Comparison of ENCODE assay signal across 13 cellular contexts in the genomic region with DNA sequence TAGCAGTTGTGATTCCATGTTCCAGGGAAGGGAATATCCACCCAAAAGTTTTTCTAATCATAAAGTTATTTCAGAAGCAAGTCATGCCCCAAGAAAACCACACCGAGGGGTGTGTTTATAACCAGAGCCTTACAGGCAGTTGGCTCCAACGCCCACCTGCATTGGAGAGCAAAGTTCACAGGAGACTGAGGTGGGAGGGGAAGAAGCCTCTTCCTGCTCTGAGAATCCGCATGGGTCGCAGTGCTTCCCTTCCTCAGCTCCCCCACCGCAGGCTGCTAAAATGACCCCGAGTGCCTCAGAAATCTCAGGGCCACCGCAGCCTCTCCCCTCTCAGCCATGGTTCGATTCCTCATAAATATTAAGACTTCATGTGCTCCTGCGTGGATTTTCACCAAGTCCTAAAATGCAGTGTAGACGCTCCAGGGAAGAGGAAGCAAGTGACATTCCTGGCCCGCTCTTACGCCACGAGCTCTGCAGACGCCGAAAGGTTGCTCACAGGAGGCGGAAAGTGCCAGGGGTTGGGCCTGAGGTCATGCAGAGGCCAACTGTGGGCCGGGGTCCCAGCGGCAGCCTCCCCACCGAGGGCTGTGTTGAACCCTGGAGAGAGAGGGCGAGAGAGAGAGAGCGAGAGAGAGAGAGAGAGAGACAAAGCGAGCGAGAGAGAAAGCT. TPM values are rescaled to one million over a fixed set of nuclear protein-coding genes. Genes with fewer than 3 reads are reported as not detected.
A peak's percentile ranks its signal among the peaks of the same experiment; 100 is the strongest.
DNase-seq lines count a peak whose midpoint lies in the region; ATAC-seq, FAIRE-seq and TF ChIP-seq lines count a peak whose summit lies in the region.
"Had no signal": no experiment of that assay in that cellular context is flagged by ENCODE, and none has a peak within 500 bp of the region (broad histone marks: within the 10 kb centered on the region; RNA-seq: fewer than 3 reads in every experiment).

No MANE protein-coding gene starts in this region.

- H3K27me3 Mint-ChIP-seq in activated CD4-positive, alpha-beta memory T cell treated with anti-CD3 and anti-CD28 coated beads for 36 hours = peaks cover 11% of the 10 kb centered on the region
- peaks cover 18% of the 10 kb centered on the region for H3K27me3 Mint-ChIP-seq in stimulated activated naive CD8-positive, alpha-beta T cell treated with anti-CD3 and anti-CD28 coated beads, Interleukin-15, amount 100 ng/mL, for 72 hours
- H3K27me3 Mint-ChIP-seq: activated T-cell treated with anti-CD3 and anti-CD28 coated beads, Interleukin-2, amount 50 U/mL, for 24 hours had no signal

- H3K4me1 ChIP-seq in HEK293 (ENCODE audit: control insufficient read depth, insufficient read depth, low read length) = peaks cover 6% of the 10 kb centered on the region; the same call in 1 of the 2 replicates

- intact Hi-C loops in activated CD4-positive, alpha-beta memory T cell treated with anti-CD3 and anti-CD28 coated beads for 36 hours (cut with micrococcal nuclease) = loop anchor here (5.0 kb wide), 2 partner anchors 38 to 148 kb away; no protein-coding TSS in a partner anchor
- intact Hi-C loops in left colon (cut with DNase I, micrococcal nuclease) = no loop called here

- DNase-seq in activated CD4-positive, alpha-beta memory T cell treated with anti-CD3 and anti-CD28 coated beads for 36 hours = peak; percentile 52
- DNase-seq in left colon (peak; percentile 74 to 89), GM12892 (ENCODE audit: insufficient read length) (no peak)
- DNase-seq in stimulated activated naive CD8-positive, alpha-beta T cell treated with anti-CD3 and anti-CD28 coated beads, Interleukin-15, amount 100 ng/mL, for 72 hours = peak in 1 of 2 donors; percentile 43
- no peak for DNase-seq in stimulated activated naive CD4-positive, alpha-beta T cell treated with Interleukin-2 at 50 U/mL for 16 hours (lab: John Stamatoyannopoulos, UW)
- no peak for DNase-seq in central memory CD4-positive, alpha-beta T cell
- DNase-seq: activated T-cell treated with anti-CD3 and anti-CD28 coated beads, Interleukin-2, amount 50 U/mL, for 24 hours; cortex of kidney; DMS53; left ventricle myocardium superior; NCI-H2107; T-helper 9 cell had no signal

- no peak for TF ChIP-seq POLR2A in GM12892 (IDR thresholded peaks at IDR 0.05; ENCODE audit: low read depth, low read length)

- no peaks in the 10 kb centered on the region for H3K36me3 Mint-ChIP-seq in activated CD4-positive, alpha-beta memory T cell treated with anti-CD3 and anti-CD28 coated beads for 36 hours

- ATAC-seq in left colon = peak; percentile 85
- ATAC-seq in stimulated activated naive CD8-positive, alpha-beta T cell treated with anti-CD3 and anti-CD28 coated beads, Interleukin-15, amount 100 ng/mL, for 72 hours = no peak

- no peak overlapping the region for H3K27ac Mint-ChIP-seq in activated CD4-positive, alpha-beta memory T cell treated with anti-CD3 and anti-CD28 coated beads for 36 hours
- no peak overlapping the region for H3K27ac Mint-ChIP-seq in stimulated activated naive CD8-positive, alpha-beta T cell treated with anti-CD3 and anti-CD28 coated beads, Interleukin-15, amount 100 ng/mL, for 72 hours

- TF ChIP-seq CTCF in HEK293 (tag by site-specific recombination; IDR thresholded peaks at IDR 0.05) = no peak

- H3K4me3 Mint-ChIP-seq in activated CD4-positive, alpha-beta memory T cell treated with anti-CD3 and anti-CD28 coated beads for 36 hours = no peak overlapping the region
- H3K4me3 Mint-ChIP-seq in stimulated activated naive CD8-positive, alpha-beta T cell treated with anti-CD3 and anti-CD28 coated beads, Interleukin-15, amount 100 ng/mL, for 72 hours = peak overlapping the region; percentile 4 to 25
- H3K4me3 Mint-ChIP-seq: activated T-cell treated with anti-CD3 and anti-CD28 coated beads, Interleukin-2, amount 50 U/mL, for 24 hours had no signal

- H3K9me3 ChIP-seq in HEK293 (ENCODE audit: control insufficient read depth, insufficient read depth, low read depth, low read length) = no peaks in the 10 kb centered on the region

- H3K36me3 ChIP-seq in HEK293 (ENCODE audit: control insufficient read depth in 2 of 2, insufficient read depth in 1 of 2, low read length in 2 of 2) = no peaks in the 10 kb centered on the region

- H3K4me3 ChIP-seq in HEK293 (ENCODE audit: low read depth, low read length) = no peak overlapping the region

- peaks cover 59% of the 10 kb centered on the region for H3K4me1 Mint-ChIP-seq in activated CD4-positive, alpha-beta memory T cell treated with anti-CD3 and anti-CD28 coated beads for 36 hours (ENCODE audit: low read depth)
- H3K4me1 Mint-ChIP-seq in stimulated activated naive CD8-positive, alpha-beta T cell treated with anti-CD3 and anti-CD28 coated beads, Interleukin-15, amount 100 ng/mL, for 72 hours = peaks cover 76% of the 10 kb centered on the region

- no peak overlapping the region for H3K27ac ChIP-seq in HEK293 (ENCODE audit: extremely low read depth, low read depth, low read length)

- no peak for FAIRE-seq in GM12892 (lab: Jason Lieb, UNC)

- CTCF ChIA-PET in HEK293 (lab: Yijun Ruan, JAX) = interaction anchor here (0.6 to 0.9 kb wide), 3 partner anchors 11 to 190 kb away, joined by 3 to 4 read pairs (median 3); no protein-coding TSS in a partner anchor
- CTCF ChIA-PET in activated CD4-positive, alpha-beta memory T cell treated with anti-CD3 and anti-CD28 coated beads for 36 hours (lab: Charles Lee) = interaction anchor here (1.2 to 2.0 kb wide), 2 partner anchors 10 to 212 kb away, joined by 3 to 5 read pairs; no protein-coding TSS in a partner anchor

- POLR2A ChIA-PET in HEK293 (lab: Yijun Ruan, JAX) = no interaction called here
- POLR2A ChIA-PET in activated CD4-positive, alpha-beta memory T cell treated with anti-CD3 and anti-CD28 coated beads for 36 hours (lab: Charles Lee) = interaction anchor here (1.3 kb wide), 1 partner anchor 150 kb away, joined by 4 read pairs; no protein-coding TSS in a partner anchor

- H3K9me3 Mint-ChIP-seq in activated CD4-positive, alpha-beta memory T cell treated with anti-CD3 and anti-CD28 coated beads for 36 hours = peaks cover 9% of the 10 kb centered on the region
- H3K9me3 Mint-ChIP-seq in stimulated activated naive CD8-positive, alpha-beta T cell treated with anti-CD3 and anti-CD28 coated beads, Interleukin-15, amount 100 ng/mL, for 72 hours = no peaks in the 10 kb centered on the region
- H3K9me3 Mint-ChIP-seq: activated T-cell treated with anti-CD3 and anti-CD28 coated beads, Interleukin-2, amount 50 U/mL, for 24 hours had no signal

TF ChIP-seq in HEK293, 187 proteins besides CTCF, POLR2A, EP300 and RAD21:
- TF ChIP-seq ZBTB17 (tag by site-specific recombination; IDR thresholded peaks at IDR 0.05) (no peak), ZFHX2 (tag by site-specific recombination; conservative IDR thresholded peaks at IDR 0.05) (peak; percentile 38; the same call in 1 of the 2 replicates), EGR2 (tag by site-specific recombination; IDR thresholded peaks at IDR 0.05; ENCODE audit: low read depth) (0 out of 2 replicates have a peak, but pooled peaks have one; percentile 32)

RNA-seq across cellular contexts. Expression of gene SPSB1, which starts 13.4 kb away (rescaled TPM):
- 10 to 100 TPM; 11.0 to 12.5 TPM for total RNA-seq in activated CD4-positive, alpha-beta memory T cell treated with anti-CD3 and anti-CD28 coated beads for 36 hours
- 10 to 100 TPM; 30.3 to 56.4 TPM for total RNA-seq in left colon
- polyA plus RNA-seq in GM12892 (2012; ENCODE audit: missing spikeins) = 3.8 TPM

RNA-seq across cellular contexts. Expression of gene H6PD, which starts 44.7 kb away (rescaled TPM):
- 10 to 100 TPM in 1 of 2 experiments, 1 to 10 TPM in 1; 9.3 to 10.4 TPM for total RNA-seq in activated CD4-positive, alpha-beta memory T cell treated with anti-CD3 and anti-CD28 coated beads for 36 hours
- total RNA-seq in left colon = 10 to 100 TPM; 33.4 to 34.9 TPM
- polyA plus RNA-seq in GM12892 (2012; ENCODE audit: missing spikeins) = 6.6 TPM

Comparison
In these comparisons a context has a peak if more than half of its experiments do, and no peak if none do; other contexts are left out.
1. DNase-seq: peak in activated CD4-positive, alpha-beta memory T cell treated with anti-CD3 and anti-CD28 coated beads for 36 hours (single experiment) and left colon (2 of 2); none in GM12892 (single experiment), stimulated activated naive CD4-positive, alpha-beta T cell treated with Interleukin-2 at 50 U/mL for 16 hours (single experiment) and central memory CD4-positive, alpha-beta T cell (single experiment).